Comparison of ENCODE assay signal across 8 cellular contexts in the genomic region with DNA sequence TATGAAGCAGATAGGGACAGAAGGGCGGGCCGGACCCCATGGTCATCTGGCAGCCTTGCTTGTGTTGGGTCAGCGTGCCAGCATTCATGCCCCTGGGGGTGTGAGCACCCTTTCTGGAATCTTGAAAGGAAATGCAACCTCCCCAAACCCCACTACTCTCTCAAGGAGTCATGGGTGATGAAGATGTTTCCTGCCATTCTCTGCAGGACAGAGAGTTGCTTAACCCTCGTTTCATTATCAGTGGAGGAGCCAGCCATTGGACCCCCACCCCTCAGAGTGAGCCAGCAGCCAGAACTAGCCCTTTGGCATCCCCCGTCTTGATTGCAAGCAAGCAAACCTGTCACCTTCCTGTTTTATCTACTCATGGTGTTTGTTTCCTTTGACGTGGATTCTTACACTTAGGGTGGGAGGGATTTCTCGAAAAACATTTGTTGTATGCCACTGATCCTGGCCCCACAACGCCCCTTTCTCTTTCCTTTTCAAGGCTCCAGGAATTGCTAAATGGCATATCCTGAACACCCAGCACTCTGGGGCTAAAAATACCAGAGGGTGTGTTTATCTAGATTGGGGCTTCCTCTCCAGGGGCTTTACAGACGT.
DNase-seq lines count a peak whose midpoint lies in the region; ATAC-seq and TF ChIP-seq lines count a peak whose summit lies in the region.

No MANE protein-coding gene starts in this region.

- H3K4me1 Mint-ChIP-seq in CD4-positive, alpha-beta memory T cell: peaks cover 65 to 90% (median 73%) of the 10 kb centered on the region in 4 donors
- H3K4me1 Mint-ChIP-seq in T-helper 1 cell treated with Interleukin-12 subunit alpha and Interleukin-12 subunit beta and Interleukin-4 antibody, amounts not matched to agents 30 μg/mL and 1 μg/mL, for 36 hours (ENCODE audit: low read depth): peaks cover 78% of the 10 kb centered on the region

- TF ChIP-seq CTCF in A673 (conservative IDR thresholded peaks at IDR 0.05; ENCODE audit: low read depth, low read length): no peak

- H3K27me3 Mint-ChIP-seq in CD4-positive, alpha-beta memory T cell: no peaks in the 10 kb centered on the region
- H3K27me3 Mint-ChIP-seq in T-helper 1 cell treated with Interleukin-12 subunit alpha and Interleukin-12 subunit beta and Interleukin-4 antibody, amounts not matched to agents 30 μg/mL and 1 μg/mL, for 36 hours (ENCODE audit: low read depth): no peaks in the 10 kb centered on the region

- no peaks in the 10 kb centered on the region for H3K9me3 ChIP-seq in CD4-positive, alpha-beta memory T cell (ENCODE audit: control insufficient read depth in 1 of 2, low read length in 2 of 2)
- no peaks in the 10 kb centered on the region for H3K9me3 ChIP-seq in mesodermal cell (ENCODE audit: control insufficient read depth, low read length)
- no peaks in the 10 kb centered on the region for H3K9me3 ChIP-seq in A673 (ENCODE audit: low read depth, low read length, poor library complexity, severe bottlenecking)

- POLR2A ChIA-PET in CD4-positive, alpha-beta memory T cell (lab: Charles Lee; ENCODE audit: partially characterized antibody): interaction anchor here (1.2 to 21.6 kb wide), 7 partner anchors 11 to 183 kb away, joined by 3 to 541 read pairs (median 28); no protein-coding TSS in a partner anchor
- POLR2A ChIA-PET in A673 (lab: Charles Lee; ENCODE audit: low non-redundant PET): no interaction called here

- CTCF ChIA-PET in CD4-positive, alpha-beta memory T cell (lab: Charles Lee; ENCODE audit: partially characterized antibody): no interaction called here
- CTCF ChIA-PET in A673 (lab: Charles Lee): no interaction called here

- H3K4me3 ChIP-seq in CD4-positive, alpha-beta memory T cell (ENCODE audit: low read length in 2 of 2): peak overlapping the region in 1 of 2 donors; percentile 8
- H3K4me3 ChIP-seq in mesodermal cell (ENCODE audit: extremely low read depth, insufficient read depth, low read length, poor library complexity, severe bottlenecking) (no peak overlapping the region), A673 (ENCODE audit: low read depth, low read length, poor library complexity, severe bottlenecking) (no peak overlapping the region)

- intact Hi-C loops in CD4-positive, alpha-beta memory T cell (cut with micrococcal nuclease): no loop called here
- intact Hi-C loops in A673 (cut with micrococcal nuclease; ENCODE audit: unreplicated experiment): no loop called here

- H3K27me3 ChIP-seq in CD4-positive, alpha-beta memory T cell (ENCODE audit: insufficient read depth, low read length): no peaks in the 10 kb centered on the region
- H3K27me3 ChIP-seq in A673 (replicated peaks; ENCODE audit: insufficient read depth, low read depth, low read length, poor library complexity): peaks cover 49% of the 10 kb centered on the region

- H3K36me3 Mint-ChIP-seq in CD4-positive, alpha-beta memory T cell: no peaks in the 10 kb centered on the region
- peaks cover 5% of the 10 kb centered on the region for H3K36me3 Mint-ChIP-seq in T-helper 1 cell treated with Interleukin-12 subunit alpha and Interleukin-12 subunit beta and Interleukin-4 antibody, amounts not matched to agents 30 μg/mL and 1 μg/mL, for 36 hours (ENCODE audit: low read depth)

- no peaks in the 10 kb centered on the region for H3K36me3 ChIP-seq in CD4-positive, alpha-beta memory T cell (ENCODE audit: insufficient read depth, low read length)
- H3K36me3 ChIP-seq in mesodermal cell (ENCODE audit: control insufficient read depth, insufficient read depth, low read length) (no peaks in the 10 kb centered on the region), A673 (ENCODE audit: insufficient read depth, low read length, poor library complexity, severe bottlenecking) (no peaks in the 10 kb centered on the region)

- WGBS in mesodermal cell (ENCODE audit: insufficient coverage in 2 of 2), 2 experiments: 78 to 81% methylated on average over 2 to 4 of the region's 9 CpGs

- H3K27ac Mint-ChIP-seq in CD4-positive, alpha-beta memory T cell: peak overlapping the region; percentile 87 to 99 (median 97)
- H3K27ac Mint-ChIP-seq in T-helper 1 cell treated with Interleukin-12 subunit alpha and Interleukin-12 subunit beta and Interleukin-4 antibody, amounts not matched to agents 30 μg/mL and 1 μg/mL, for 36 hours: peak overlapping the region; percentile 84

- no peak for ATAC-seq in HG02973 (IDR thresholded peaks at IDR 0.05; ENCODE audit: unreplicated experiment)

- H3K4me3 Mint-ChIP-seq in CD4-positive, alpha-beta memory T cell: peak overlapping the region; percentile 39 to 83 (median 74)
- peak overlapping the region; percentile 49 for H3K4me3 Mint-ChIP-seq in T-helper 1 cell treated with Interleukin-12 subunit alpha and Interleukin-12 subunit beta and Interleukin-4 antibody, amounts not matched to agents 30 μg/mL and 1 μg/mL, for 36 hours

- H3K27ac ChIP-seq in CD4-positive, alpha-beta memory T cell (ENCODE audit: low read depth, low read length): peak overlapping the region; percentile 63
- H3K27ac ChIP-seq in mesodermal cell (ENCODE audit: low read depth, low read length, severe bottlenecking) (peak overlapping the region; percentile 51), caudate nucleus (ENCODE audit: low read depth, low read length) (no peak overlapping the region), A673 (ENCODE audit: low read depth, low read length, poor library complexity, severe bottlenecking) (no peak overlapping the region)

- DNase-seq in CD4-positive, alpha-beta memory T cell: peak; percentile 64 to 77 (median 66)
- DNase-seq in dermis blood vessel endothelial cell (peak; percentile 94), caudate nucleus (lab: John Stamatoyannopoulos, UW) (no peak), A673 (ENCODE audit: low spot score) (no peak)
- DNase-seq in NK-92 treated with Interleukin-12 subunit alpha and Interleukin-12 subunit beta, amount 100 ng/mL, for 24 hours (lab: John Stamatoyannopoulos, UW): no peak

- peaks cover 77% of the 10 kb centered on the region for H3K4me1 ChIP-seq in CD4-positive, alpha-beta memory T cell (ENCODE audit: insufficient read depth, low read length)
- H3K4me1 ChIP-seq in mesodermal cell (ENCODE audit: control insufficient read depth, insufficient read depth, low read length, poor library complexity, severe bottlenecking) (peaks cover 25% of the 10 kb centered on the region), A673 (ENCODE audit: insufficient read depth, low read length, poor library complexity, severe bottlenecking) (no peaks in the 10 kb centered on the region)

- H3K9me3 Mint-ChIP-seq in CD4-positive, alpha-beta memory T cell: no peaks in the 10 kb centered on the region
- H3K9me3 Mint-ChIP-seq in T-helper 1 cell treated with Interleukin-12 subunit alpha and Interleukin-12 subunit beta and Interleukin-4 antibody, amounts not matched to agents 30 μg/mL and 1 μg/mL, for 36 hours: no peaks in the 10 kb centered on the region

- no TSS peak for BruUV-seq in A673 (replicated peaks; lab: Mats Ljungman, UMichigan)

Comparison
In these comparisons a context has a peak if more than half of its experiments do, and no peak if none do; other contexts are left out.
1. DNase-seq: peak in CD4-positive, alpha-beta memory T cell (5 of 5) and dermis blood vessel endothelial cell (single experiment); none in caudate nucleus (0 of 61), A673 (single experiment) and NK-92 treated with Interleukin-12 subunit alpha and Interleukin-12 subunit beta, amount 100 ng/mL, for 24 hours (single experiment).
2. H3K27ac ChIP-seq: peak in CD4-positive, alpha-beta memory T cell (single experiment) and mesodermal cell (single experiment); none in caudate nucleus (single experiment) and A673 (single experiment).